Comparison of ENCODE assay signal across 30 cellular contexts in the genomic region with DNA sequence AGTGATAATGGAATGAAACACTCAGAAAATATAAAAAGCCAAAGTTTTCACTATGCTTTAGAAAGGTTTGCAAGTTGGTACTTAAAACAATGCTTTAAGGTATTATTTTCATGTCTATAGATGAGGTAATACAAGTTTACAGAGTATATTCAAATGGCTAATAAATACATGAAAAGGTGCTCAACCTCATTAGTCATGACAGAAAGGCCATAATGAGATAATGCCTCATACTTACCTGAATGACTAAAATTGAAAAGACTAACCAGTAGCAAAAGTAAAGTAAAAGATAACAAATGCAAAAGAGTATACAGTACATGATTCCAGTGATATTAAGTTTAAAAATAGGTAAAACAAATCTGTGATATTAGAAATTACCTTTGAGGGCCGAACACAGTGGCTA.
"Had no signal": no experiment of that assay in that cellular context is flagged by ENCODE, and none has a peak within 500 bp of the region (broad histone marks: within the 10 kb centered on the region; RNA-seq: fewer than 3 reads in every experiment).

No MANE protein-coding gene starts in this region.

- H3K27ac ChIP-seq: breast epithelium, colonic mucosa, epithelial cell of prostate, esophagus squamous epithelium, WERI-Rb-1 had no signal

- DNase-seq: activated B cell treated with CpG ODN at 0.5 μM for 24 hours; activated CD4-positive, alpha-beta memory T cell treated with anti-CD3 and anti-CD28 coated beads for 36 hours; activated CD4-positive, alpha-beta T cell treated with anti-CD3 and anti-CD28 coated beads for 1 hour; activated CD4-positive, alpha-beta T cell treated with anti-CD3 and anti-CD28 coated beads for 4 hours; activated CD4-positive, alpha-beta T cell treated with anti-CD3 and anti-CD28 coated beads, Interleukin-2, amount 50 U/mL, for 1 hour; activated CD8-positive, alpha-beta memory T cell treated with anti-CD3 and anti-CD28 coated beads, Interleukin-2, amount 10 ng/mL, durations not matched to agents 7 days and 5 days; activated CD8-positive, alpha-beta memory T cell treated with anti-CD3 and anti-CD28 coated beads, Interleukin-2, amount 50 U/mL, for 4 hours; activated CD8-positive, alpha-beta T cell treated with anti-CD3 and anti-CD28 coated beads, Interleukin-2, amount 10 ng/mL, durations not matched to agents 7 days and 5 days; activated effector memory CD4-positive, alpha-beta T cell treated with anti-CD3 and anti-CD28 coated beads, Interleukin-2, amount 50 U/mL, for 16 hours; activated naive CD4-positive, alpha-beta T cell treated with anti-CD3 and anti-CD28 coated beads for 36 hours; activated T-cell treated with anti-CD3 and anti-CD28 coated beads, Interleukin-2, amount 50 U/mL, for 4 hours; central memory CD4-positive, alpha-beta T cell; cerebellar nuclear complex; colonic mucosa; effector CD8-positive, alpha-beta T cell; esophagus squamous epithelium; head of caudate nucleus; SK-N-SH; SW 1271; T-cell; T1000; WERI-Rb-1 had no signal

- H3K9me3 ChIP-seq: ascending aorta, breast epithelium, colonic mucosa, esophagus squamous epithelium, SK-N-SH had no signal

- H3K4me1 Mint-ChIP-seq: activated B cell treated with CpG ODN at 0.5 μM for 24 hours had no signal

- H3K27me3 Mint-ChIP-seq: activated B cell treated with CpG ODN at 0.5 μM for 24 hours; activated CD4-positive, alpha-beta memory T cell treated with anti-CD3 and anti-CD28 coated beads for 36 hours; activated CD8-positive, alpha-beta memory T cell treated with anti-CD3 and anti-CD28 coated beads, Interleukin-2, amount 10 ng/mL, durations not matched to agents 7 days and 5 days; activated naive CD8-positive, alpha-beta T cell; brain; T-cell had no signal

- H3K27ac Mint-ChIP-seq: activated B cell treated with CpG ODN at 0.5 μM for 24 hours; activated CD4-positive, alpha-beta memory T cell treated with anti-CD3 and anti-CD28 coated beads for 36 hours; activated CD8-positive, alpha-beta memory T cell treated with anti-CD3 and anti-CD28 coated beads, Interleukin-2, amount 10 ng/mL, durations not matched to agents 7 days and 5 days; activated CD8-positive, alpha-beta T cell treated with anti-CD3 and anti-CD28 coated beads, Interleukin-2, amount 10 ng/mL, durations not matched to agents 7 days and 5 days; activated naive CD4-positive, alpha-beta T cell treated with anti-CD3 and anti-CD28 coated beads for 36 hours; activated T-helper 2 cell treated with anti-CD3 and anti-CD28 coated beads, Interferon-gamma antibody, Interleukin-2, Interleukin-4, amounts not matched to agents 10 μg/mL and 5 μg/mL and 100 μg/mL, durations not matched to agents 14 hours and 24 hours and 36 hours; brain; T-helper 1 cell treated with Interleukin-12 subunit alpha and Interleukin-12 subunit beta and Interleukin-4 antibody, amounts not matched to agents 30 μg/mL and 1 μg/mL, for 36 hours had no signal

- H3K4me3 Mint-ChIP-seq: activated B cell treated with CpG ODN at 0.5 μM for 24 hours; activated CD4-positive, alpha-beta memory T cell treated with anti-CD3 and anti-CD28 coated beads for 36 hours; activated CD8-positive, alpha-beta memory T cell treated with anti-CD3 and anti-CD28 coated beads, Interleukin-2, amount 10 ng/mL, durations not matched to agents 7 days and 5 days; activated CD8-positive, alpha-beta T cell treated with anti-CD3 and anti-CD28 coated beads, Interleukin-2, amount 10 ng/mL, durations not matched to agents 7 days and 5 days; activated naive CD4-positive, alpha-beta T cell treated with anti-CD3 and anti-CD28 coated beads for 36 hours; activated naive CD8-positive, alpha-beta T cell; activated T-cell treated with anti-CD3 and anti-CD28 coated beads, Interleukin-2, amount 50 U/mL, for 4 hours; brain; T-cell; T-helper 1 cell treated with Interleukin-12 subunit alpha and Interleukin-12 subunit beta and Interleukin-4 antibody, amounts not matched to agents 30 μg/mL and 1 μg/mL, for 36 hours; T-helper 2 cell treated with Interferon-gamma antibody and Interleukin-4, amounts not matched to agents 5 μg/mL and 100 μg/mL, for 36 hours had no signal

- ATAC-seq: activated CD8-positive, alpha-beta memory T cell treated with anti-CD3 and anti-CD28 coated beads, Interleukin-2, amount 10 ng/mL, durations not matched to agents 7 days and 5 days; activated CD8-positive, alpha-beta T cell treated with anti-CD3 and anti-CD28 coated beads, Interleukin-2, amount 10 ng/mL, durations not matched to agents 7 days and 5 days; activated T-cell treated with anti-CD3 and anti-CD28 coated beads, Interleukin-2, amount 50 U/mL, for 4 hours; T-cell had no signal

- H3K9me3 Mint-ChIP-seq: activated B cell treated with CpG ODN at 0.5 μM for 24 hours; activated CD4-positive, alpha-beta memory T cell treated with anti-CD3 and anti-CD28 coated beads for 36 hours; activated naive CD4-positive, alpha-beta T cell treated with anti-CD3 and anti-CD28 coated beads for 36 hours; activated T-cell treated with anti-CD3 and anti-CD28 coated beads, Interleukin-2, amount 50 U/mL, for 4 hours; activated T-helper 2 cell treated with anti-CD3 and anti-CD28 coated beads, Interferon-gamma antibody, Interleukin-2, Interleukin-4, amounts not matched to agents 10 μg/mL and 5 μg/mL and 100 μg/mL, durations not matched to agents 14 hours and 24 hours and 36 hours; brain; T-cell; T-helper 1 cell treated with Interleukin-12 subunit alpha and Interleukin-12 subunit beta and Interleukin-4 antibody, amounts not matched to agents 30 μg/mL and 1 μg/mL, for 36 hours; T-helper 2 cell treated with Interferon-gamma antibody and Interleukin-4, amounts not matched to agents 5 μg/mL and 100 μg/mL, for 36 hours had no signal
